15 cellular contexts compared by ENCODE assay signal in the genomic region with DNA sequence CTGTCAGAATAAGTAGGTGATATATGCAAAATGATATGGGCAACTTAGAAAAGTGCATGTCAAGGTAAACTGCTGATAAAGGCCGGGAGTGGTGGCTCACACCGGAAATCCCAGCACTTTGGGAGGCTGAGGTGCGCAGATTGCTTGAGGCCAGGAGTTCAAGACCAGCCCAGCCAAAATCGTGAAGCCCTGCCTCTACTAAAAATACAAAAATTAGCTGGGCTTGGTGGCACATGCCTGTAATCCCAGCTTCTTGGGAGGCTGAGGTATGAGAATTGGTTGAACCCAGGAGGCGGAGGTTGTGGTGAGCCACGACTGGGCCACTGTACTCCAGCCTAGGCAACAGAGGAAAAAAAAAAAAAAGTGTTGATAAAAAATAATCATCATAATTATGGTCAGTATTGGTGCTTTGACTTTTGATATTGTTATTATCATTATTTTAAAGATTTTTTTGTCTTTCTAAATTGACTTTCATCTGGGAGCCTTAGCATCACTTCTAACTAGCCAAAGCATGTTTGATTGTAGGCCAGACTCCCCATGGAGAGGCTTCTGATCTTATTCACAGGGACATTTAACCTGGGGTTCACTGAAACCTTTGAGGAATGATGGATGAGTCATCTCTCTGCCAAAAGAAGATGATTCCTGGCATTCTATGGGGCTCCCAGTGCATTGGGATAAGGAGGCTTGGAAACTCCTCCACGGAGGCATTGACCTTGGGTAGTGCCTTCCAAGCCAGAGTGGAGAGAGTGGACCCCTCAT. TPM values are rescaled to one million over a fixed set of nuclear protein-coding genes. Genes with fewer than 3 reads are reported as not detected.
A peak's percentile ranks its signal among the peaks of the same experiment; 100 is the strongest.
DNase-seq lines count a peak whose midpoint lies in the region; ATAC-seq, FAIRE-seq and TF ChIP-seq lines count a peak whose summit lies in the region.
"Had no signal": no experiment of that assay in that cellular context is flagged by ENCODE, and none has a peak within 500 bp of the region (broad histone marks: within the 10 kb centered on the region; RNA-seq: fewer than 3 reads in every experiment).

No MANE protein-coding gene starts in this region.

- 0 out of 2 replicates have a peak, but pooled peaks cover 10% of the 10 kb centered on the region for H3F3A ChIP-seq in SU-DHL-6 (ENCODE audit: insufficient read depth)

- no peak overlapping the region for H3K9ac ChIP-seq in SU-DHL-6 (ENCODE audit: low read length)

- POLR2A ChIA-PET in HEK293 (lab: Yijun Ruan, JAX), result no interaction called here

- no peak overlapping the region for H3K4me3 ChIP-seq in HEK293 (ENCODE audit: low read depth, low read length)
- H3K4me3 ChIP-seq in SU-DHL-6 (ENCODE audit: insufficient read depth, low read length, poor library complexity, severe bottlenecking), result no peak overlapping the region
- H3K4me3 ChIP-seq: coronary artery, esophagus squamous epithelium, skin epidermis had no signal

- H3K27ac ChIP-seq in HEK293 (ENCODE audit: extremely low read depth, low read depth, low read length), result no peak overlapping the region
- H3K27ac ChIP-seq in SU-DHL-6 (ENCODE audit: low read depth, low read length), result peak overlapping the region; percentile 61
- H3K27ac ChIP-seq: C4-2B, coronary artery, esophagus squamous epithelium, skin epidermis had no signal

- FAIRE-seq in frontal cortex (lab: Jason Lieb, UNC), result no peak
- FAIRE-seq: G401.6 had no signal

- no peaks in the 10 kb centered on the region for H4K20me1 ChIP-seq in SU-DHL-6 (ENCODE audit: low read depth, low read length)

- H3K9me2 ChIP-seq in SU-DHL-6 (replicated peaks; ENCODE audit: insufficient read depth, low read length), result no peaks in the 10 kb centered on the region

- CTCF ChIA-PET in HEK293 (lab: Yijun Ruan, JAX), result no interaction called here

- peak overlapping the region; percentile 4 for H3K4me2 ChIP-seq in SU-DHL-6 (ENCODE audit: low read depth, low read length, poor library complexity, severe bottlenecking)

- H2AFZ ChIP-seq in SU-DHL-6 (ENCODE audit: low read depth, low read length, severe bottlenecking), result no peak overlapping the region

- no peak for ATAC-seq in GM18505 (IDR thresholded peaks at IDR 0.05; ENCODE audit: unreplicated experiment)
- no peak for ATAC-seq in HG02571 (IDR thresholded peaks at IDR 0.05; ENCODE audit: unreplicated experiment)
- ATAC-seq: Panc1 had no signal

- TF ChIP-seq CTCF in HEK293 (tag by site-specific recombination; IDR thresholded peaks at IDR 0.05), result no peak
- no peak for TF ChIP-seq CTCF in SU-DHL-6 (IDR thresholded peaks at IDR 0.05; ENCODE audit: insufficient read depth, low read length, poor library complexity, severe bottlenecking)

- no peak for TF ChIP-seq POLR2A in GM18505 (IDR thresholded peaks at IDR 0.05; ENCODE audit: borderline replicate concordance, extremely low read depth, insufficient read depth, insufficient read length)

- H3K36me3 ChIP-seq in HEK293 (ENCODE audit: control insufficient read depth in 2 of 2, insufficient read depth in 1 of 2, low read length in 2 of 2) (peaks cover 0 to 3% of the 10 kb centered on the region in 2 experiments; a peak in 1 of 3 replicates), SU-DHL-6 (ENCODE audit: low read length) (no peaks in the 10 kb centered on the region)
- H3K36me3 ChIP-seq: esophagus squamous epithelium had no signal

- H3K9me3 ChIP-seq in HEK293 (ENCODE audit: control insufficient read depth, insufficient read depth, low read depth, low read length), result no peaks in the 10 kb centered on the region
- H3K9me3 ChIP-seq in SU-DHL-6 (ENCODE audit: insufficient read depth, low read length), result no peaks in the 10 kb centered on the region
- H3K9me3 ChIP-seq: esophagus squamous epithelium had no signal

- DNase-seq in Daoy (ENCODE audit: low read depth) (peak; percentile 17), glomerular visceral epithelial cell (ENCODE audit: extremely low spot score) (peak; percentile 25), frontal cortex (ENCODE audit: low spot score in 2 of 2) (no peak), NOMO-1 (lab: John Stamatoyannopoulos, UW; ENCODE audit: unreplicated experiment in 2 of 2) (no peak)
- DNase-seq: esophagus squamous epithelium, Kasumi-1 had no signal

- H3K27me3 ChIP-seq in SU-DHL-6 (ENCODE audit: low read length), result no peaks in the 10 kb centered on the region
- H3K27me3 ChIP-seq: esophagus squamous epithelium had no signal

- no peaks in the 10 kb centered on the region for H3K79me2 ChIP-seq in SU-DHL-6 (ENCODE audit: insufficient read depth, low read length)

- no peaks in the 10 kb centered on the region for H3K4me1 ChIP-seq in HEK293 (ENCODE audit: control insufficient read depth, insufficient read depth, low read length)

TF ChIP-seq in HEK293, 187 proteins besides CTCF, POLR2A, EP300 and RAD21:
- TF ChIP-seq, protein P1, sequence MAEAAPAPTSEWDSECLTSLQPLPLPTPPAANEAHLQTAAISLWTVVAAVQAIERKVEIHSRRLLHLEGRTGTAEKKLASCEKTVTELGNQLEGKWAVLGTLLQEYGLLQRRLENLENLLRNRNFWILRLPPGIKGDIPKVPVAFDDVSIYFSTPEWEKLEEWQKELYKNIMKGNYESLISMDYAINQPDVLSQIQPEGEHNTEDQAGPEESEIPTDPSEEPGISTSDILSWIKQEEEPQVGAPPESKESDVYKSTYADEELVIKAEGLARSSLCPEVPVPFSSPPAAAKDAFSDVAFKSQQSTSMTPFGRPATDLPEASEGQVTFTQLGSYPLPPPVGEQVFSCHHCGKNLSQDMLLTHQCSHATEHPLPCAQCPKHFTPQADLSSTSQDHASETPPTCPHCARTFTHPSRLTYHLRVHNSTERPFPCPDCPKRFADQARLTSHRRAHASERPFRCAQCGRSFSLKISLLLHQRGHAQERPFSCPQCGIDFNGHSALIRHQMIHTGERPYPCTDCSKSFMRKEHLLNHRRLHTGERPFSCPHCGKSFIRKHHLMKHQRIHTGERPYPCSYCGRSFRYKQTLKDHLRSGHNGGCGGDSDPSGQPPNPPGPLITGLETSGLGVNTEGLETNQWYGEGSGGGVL (tag by site-specific recombination; IDR thresholded peaks at IDR 0.05), result no peak
- TF ChIP-seq, protein P2, sequence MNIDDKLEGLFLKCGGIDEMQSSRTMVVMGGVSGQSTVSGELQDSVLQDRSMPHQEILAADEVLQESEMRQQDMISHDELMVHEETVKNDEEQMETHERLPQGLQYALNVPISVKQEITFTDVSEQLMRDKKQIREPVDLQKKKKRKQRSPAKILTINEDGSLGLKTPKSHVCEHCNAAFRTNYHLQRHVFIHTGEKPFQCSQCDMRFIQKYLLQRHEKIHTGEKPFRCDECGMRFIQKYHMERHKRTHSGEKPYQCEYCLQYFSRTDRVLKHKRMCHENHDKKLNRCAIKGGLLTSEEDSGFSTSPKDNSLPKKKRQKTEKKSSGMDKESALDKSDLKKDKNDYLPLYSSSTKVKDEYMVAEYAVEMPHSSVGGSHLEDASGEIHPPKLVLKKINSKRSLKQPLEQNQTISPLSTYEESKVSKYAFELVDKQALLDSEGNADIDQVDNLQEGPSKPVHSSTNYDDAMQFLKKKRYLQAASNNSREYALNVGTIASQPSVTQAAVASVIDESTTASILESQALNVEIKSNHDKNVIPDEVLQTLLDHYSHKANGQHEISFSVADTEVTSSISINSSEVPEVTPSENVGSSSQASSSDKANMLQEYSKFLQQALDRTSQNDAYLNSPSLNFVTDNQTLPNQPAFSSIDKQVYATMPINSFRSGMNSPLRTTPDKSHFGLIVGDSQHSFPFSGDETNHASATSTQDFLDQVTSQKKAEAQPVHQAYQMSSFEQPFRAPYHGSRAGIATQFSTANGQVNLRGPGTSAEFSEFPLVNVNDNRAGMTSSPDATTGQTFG (tag by site-specific recombination; IDR thresholded peaks at IDR 0.05; ENCODE audit: borderline replicate concordance), result no peak
- TF ChIP-seq ZNF792 (tag by site-specific recombination; IDR thresholded peaks at IDR 0.05), result no peak
- TF ChIP-seq TCF7L2 (IDR thresholded peaks at IDR 0.05; ENCODE audit: borderline replicate concordance, low read depth, low read length), result no peak
- TF ChIP-seq, protein P3, sequence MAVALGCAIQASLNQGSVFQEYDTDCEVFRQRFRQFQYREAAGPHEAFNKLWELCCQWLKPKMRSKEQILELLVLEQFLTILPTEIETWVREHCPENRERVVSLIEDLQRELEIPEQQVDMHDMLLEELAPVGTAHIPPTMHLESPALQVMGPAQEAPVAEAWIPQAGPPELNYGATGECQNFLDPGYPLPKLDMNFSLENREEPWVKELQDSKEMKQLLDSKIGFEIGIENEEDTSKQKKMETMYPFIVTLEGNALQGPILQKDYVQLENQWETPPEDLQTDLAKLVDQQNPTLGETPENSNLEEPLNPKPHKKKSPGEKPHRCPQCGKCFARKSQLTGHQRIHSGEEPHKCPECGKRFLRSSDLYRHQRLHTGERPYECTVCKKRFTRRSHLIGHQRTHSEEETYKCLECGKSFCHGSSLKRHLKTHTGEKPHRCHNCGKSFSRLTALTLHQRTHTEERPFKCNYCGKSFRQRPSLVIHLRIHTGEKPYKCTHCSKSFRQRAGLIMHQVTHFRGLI (tag by site-specific recombination; IDR thresholded peaks at IDR 0.05), result peak; percentile 83
- TF ChIP-seq ZNF664 (tag by site-specific recombination; IDR thresholded peaks at IDR 0.05), result no peak
TF ChIP-seq in HEK293: peak in this region for 1.

RNA-seq across cellular contexts. Expression of a gene that starts 5.6 kb away (rescaled TPM):
- 45.6 and 55.6 TPM in 2 replicates for total RNA-seq in Daoy (2014; rRNA removed; shearing (Covaris generic))
- total RNA-seq in frontal cortex, result 149 TPM

Comparison
In these comparisons a context has a peak if more than half of its experiments do, and no peak if none do; other contexts are left out.
1. DNase-seq: peak in Daoy (single experiment) and glomerular visceral epithelial cell (single experiment); none in frontal cortex (0 of 2) and NOMO-1 (0 of 2).